In genomic region chr5:37471666-37472197, GRCh38 we compare ENCODE assay signal across 18 cellular contexts.
A peak's percentile ranks its signal among the peaks of the same experiment; 100 is the strongest.
DNase-seq lines count a peak whose midpoint lies in the region; ATAC-seq, FAIRE-seq and TF ChIP-seq lines count a peak whose summit lies in the region.
"Had no signal": no experiment of that assay in that cellular context is flagged by ENCODE, and none has a peak within 500 bp of the region (broad histone marks: within the 10 kb centered on the region; RNA-seq: fewer than 3 reads in every experiment).

No MANE protein-coding gene starts in this region.

- no peak overlapping the region for H3K27ac ChIP-seq in kidney (ENCODE audit: low read depth in 2 of 2, low read length in 2 of 2)
- H3K27ac ChIP-seq in trophoblast cell (ENCODE audit: low read depth, low read length): no peak overlapping the region
- H3K27ac ChIP-seq in right atrium auricular region: no peak overlapping the region

- no peak overlapping the region for H4K12ac ChIP-seq in trophoblast cell (ENCODE audit: low read depth, low read length)

- no peak overlapping the region for H4K8ac ChIP-seq in trophoblast cell (ENCODE audit: low read depth, low read length)

- H2BK120ac ChIP-seq in trophoblast cell (ENCODE audit: insufficient read depth, low read length, poor library complexity): no peak overlapping the region

- no peak overlapping the region for H2AFZ ChIP-seq in trophoblast cell (ENCODE audit: insufficient read depth, low read length, poor library complexity)
- H2AFZ ChIP-seq: GM23338 had no signal

- H3K4me2 ChIP-seq in trophoblast cell (ENCODE audit: low read length): no peak overlapping the region
- H3K4me2 ChIP-seq: GM23338 had no signal

- H2BK12ac ChIP-seq in trophoblast cell (ENCODE audit: low read length): no peak overlapping the region

- H2AK5ac ChIP-seq in trophoblast cell (ENCODE audit: low read length): no peak overlapping the region

- TF ChIP-seq CTCF in kidney (IDR thresholded peaks at IDR 0.05; ENCODE audit: borderline replicate concordance, extremely low read depth, insufficient read depth): no peak
- no peak for TF ChIP-seq CTCF in right atrium auricular region (IDR thresholded peaks at IDR 0.05)

- no peak overlapping the region for H4K91ac ChIP-seq in trophoblast cell (ENCODE audit: low read depth, low read length)

- no peak overlapping the region for H3K9ac ChIP-seq in kidney (ENCODE audit: low read length in 2 of 2)
- H3K9ac ChIP-seq in trophoblast cell (ENCODE audit: low read length): no peak overlapping the region

- no peak for TF ChIP-seq POLR2A in H54 (IDR thresholded peaks at IDR 0.05; ENCODE audit: low read depth, low read length)

- no peak overlapping the region for H3K23ac ChIP-seq in trophoblast cell (ENCODE audit: low read length)

- H2BK5ac ChIP-seq in trophoblast cell (ENCODE audit: low read depth, low read length, poor library complexity): no peak overlapping the region

- FAIRE-seq in A204.1 (lab: Jason Lieb, UNC) (peak; percentile 6), H54 (lab: Jason Lieb, UNC) (peak; percentile 11), RCC 7860 (lab: Jason Lieb, UNC) (peak; percentile 27), kidney (lab: Jason Lieb, UNC) (peak; percentile 32)
- FAIRE-seq: GM12891, GM18507 had no signal

- no peaks in the 10 kb centered on the region for H3K79me2 ChIP-seq in trophoblast cell (ENCODE audit: control insufficient read depth, insufficient read depth, low read length, poor library complexity)

- no peaks in the 10 kb centered on the region for H3K4me1 ChIP-seq in kidney (ENCODE audit: control insufficient read depth in 1 of 2, insufficient read depth in 1 of 2, low read depth in 1 of 2, low read length in 2 of 2)
- no peaks in the 10 kb centered on the region for H3K4me1 ChIP-seq in trophoblast cell (ENCODE audit: control insufficient read depth in 1 of 2, insufficient read depth in 2 of 2, low read length in 2 of 2)
- H3K4me1 ChIP-seq in right atrium auricular region: no peaks in the 10 kb centered on the region
- H3K4me1 ChIP-seq: HAP-1 had no signal

- peaks cover 3 to 7% of the 10 kb centered on the region in 2 donors for H3K9me3 ChIP-seq in kidney (ENCODE audit: control insufficient read depth in 1 of 2, low read length in 2 of 2)
- no peaks in the 10 kb centered on the region for H3K9me3 ChIP-seq in trophoblast cell (ENCODE audit: insufficient read depth, low read depth, low read length)
- H3K9me3 ChIP-seq in right atrium auricular region: peaks cover 0 to 14% of the 10 kb centered on the region in 2 donors
- H3K9me3 ChIP-seq: HAP-1 had no signal

- no peak overlapping the region for H3K4ac ChIP-seq in trophoblast cell (ENCODE audit: low read depth, low read length)

- no peak overlapping the region for H3K14ac ChIP-seq in trophoblast cell (ENCODE audit: low read length)

- H3K18ac ChIP-seq in trophoblast cell (ENCODE audit: low read length): no peak overlapping the region

- H3K27me3 ChIP-seq in trophoblast cell (ENCODE audit: insufficient read depth, low read length) (no peaks in the 10 kb centered on the region), right atrium auricular region (no peaks in the 10 kb centered on the region)

- DNase-seq in H54 (ENCODE audit: insufficient read length, low spot score): no peak
- DNase-seq in RCC 7860 (ENCODE audit: low spot score): no peak
- no peak for DNase-seq in kidney
- DNase-seq in trophoblast cell: no peak
- DNase-seq in right atrium auricular region (ENCODE audit: low spot score): no peak
- DNase-seq: C1 segment of cervical spinal cord; Calu3; CD4-positive, alpha-beta memory T cell; COR-L47; DMS53; DMS79 treated with DMSO at 0.1 percent for 48 hours; GF-D8 had no signal

- no peaks in the 10 kb centered on the region for H3K36me3 ChIP-seq in kidney (ENCODE audit: control insufficient read depth in 1 of 2, insufficient read depth in 2 of 2, low read length in 2 of 2)
- no peaks in the 10 kb centered on the region for H3K36me3 ChIP-seq in trophoblast cell (ENCODE audit: control insufficient read depth in 1 of 2, insufficient read depth in 2 of 2, low read length in 2 of 2)
- H3K36me3 ChIP-seq in right atrium auricular region: no peaks in the 10 kb centered on the region
- H3K36me3 ChIP-seq: HAP-1 had no signal

- H3K79me1 ChIP-seq in trophoblast cell (ENCODE audit: low read length): no peaks in the 10 kb centered on the region

- ATAC-seq in HG02852 (IDR thresholded peaks at IDR 0.05; ENCODE audit: unreplicated experiment): no peak
- ATAC-seq: GM23338 had no signal

- no CpG with 5 or more reads among the region's 3 CpGs for WGBS in trophoblast cell (ENCODE audit: extremely low coverage, insufficient coverage, insufficient read length)

- no peak overlapping the region for H3K4me3 ChIP-seq in kidney (ENCODE audit: low read length in 2 of 2)
- no peak overlapping the region for H3K4me3 ChIP-seq in trophoblast cell (ENCODE audit: low read depth, low read length)
- H3K4me3 ChIP-seq in right atrium auricular region: no peak overlapping the region
- H3K4me3 ChIP-seq: GM23338, HAP-1 had no signal

- intact Hi-C loops in kidney (cut with DNase I): no loop called here
